Comparison of ENCODE assay signal across 2 cellular contexts in the genomic region with DNA sequence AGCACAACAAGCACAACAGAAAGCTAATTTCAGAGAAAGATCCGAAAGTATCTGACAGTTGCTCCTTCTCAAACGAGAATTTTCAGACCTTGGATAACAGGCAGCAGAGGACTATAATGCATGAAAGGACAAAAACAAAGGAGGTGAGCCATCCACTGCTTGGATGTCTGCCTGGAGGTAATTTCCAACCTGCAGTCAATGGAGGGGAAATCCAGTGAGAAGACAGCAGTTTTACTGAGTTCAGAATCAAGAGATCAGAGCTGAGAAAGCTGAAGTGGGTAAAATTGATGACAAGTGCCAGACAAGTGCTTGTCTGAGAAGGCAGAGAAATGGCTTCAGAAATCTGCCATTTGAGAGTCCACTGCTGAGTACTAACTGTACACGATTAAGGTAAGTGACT.
TF ChIP-seq lines count a peak whose summit lies in the region.

No MANE protein-coding gene starts in this region.

TF ChIP-seq in IMR-90, 13 proteins besides CTCF, POLR2A, EP300 and RAD21 (continued from another document):
- TF ChIP-seq ELK1 (IDR thresholded peaks at IDR 0.05; ENCODE audit: borderline replicate concordance, low read depth, low read length) (no peak), SMC3 (IDR thresholded peaks at IDR 0.05; ENCODE audit: low read depth, low read length) (no peak), RCOR1 (IDR thresholded peaks at IDR 0.05; ENCODE audit: insufficient replicate concordance, low read length) (no peak), RFX5 (IDR thresholded peaks at IDR 0.05; ENCODE audit: low read depth, low read length) (no peak), NFE2L2 (IDR thresholded peaks at IDR 0.05; ENCODE audit: low read depth, low read length) (no peak), MAZ (IDR thresholded peaks at IDR 0.05; ENCODE audit: borderline replicate concordance, low read depth, low read length) (no peak), MAFK (IDR thresholded peaks at IDR 0.05; ENCODE audit: low read depth, low read length) (no peak), FOS (IDR thresholded peaks at IDR 0.05; ENCODE audit: low read depth, low read length) (no peak), MXI1 (IDR thresholded peaks at IDR 0.05; ENCODE audit: borderline replicate concordance, low read depth, low read length) (no peak), BHLHE40 (IDR thresholded peaks at IDR 0.05; ENCODE audit: low read depth, low read length) (no peak)
- TF ChIP-seq, protein P1, sequence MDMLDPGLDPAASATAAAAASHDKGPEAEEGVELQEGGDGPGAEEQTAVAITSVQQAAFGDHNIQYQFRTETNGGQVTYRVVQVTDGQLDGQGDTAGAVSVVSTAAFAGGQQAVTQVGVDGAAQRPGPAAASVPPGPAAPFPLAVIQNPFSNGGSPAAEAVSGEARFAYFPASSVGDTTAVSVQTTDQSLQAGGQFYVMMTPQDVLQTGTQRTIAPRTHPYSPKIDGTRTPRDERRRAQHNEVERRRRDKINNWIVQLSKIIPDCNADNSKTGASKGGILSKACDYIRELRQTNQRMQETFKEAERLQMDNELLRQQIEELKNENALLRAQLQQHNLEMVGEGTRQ (IDR thresholded peaks at IDR 0.05; ENCODE audit: low read depth, low read length): no peak

TF ChIP-seq in endothelial cell of umbilical vein, 7 proteins besides CTCF, POLR2A, EP300 and RAD21 (continued from another document):
- TF ChIP-seq POLR2AphosphoS5 (IDR thresholded peaks at IDR 0.05; ENCODE audit: insufficient read depth, low read depth, low read length) (no peak), EZH2 (IDR thresholded peaks at IDR 0.05; ENCODE audit: borderline replicate concordance, low read depth, low read length, severe bottlenecking) (no peak), GATA2 (IDR thresholded peaks at IDR 0.05; ENCODE audit: insufficient read depth, insufficient read length, low read depth, low read length) (no peak), FOS (IDR thresholded peaks at IDR 0.05; ENCODE audit: borderline replicate concordance, insufficient read depth, low read length) (no peak)
